1 cellular context compared by ENCODE assay signal in genomic region chr12:11162494-11162893, GRCh38.
TF ChIP-seq lines count a peak whose summit lies in the region.

No MANE protein-coding gene starts in this region.

TF ChIP-seq in K562, 482 proteins besides CTCF, POLR2A, EP300 and RAD21 (continued from another document):
- TF ChIP-seq ZNF561 (CRISPR knock-in tag; conservative IDR thresholded peaks at IDR 0.05) (no peak), ZNF318 (IDR thresholded peaks at IDR 0.05; ENCODE audit: borderline replicate concordance in 1 of 2, low read depth in 1 of 2) (no peak), ATF2 (CRISPR knock-in tag; IDR thresholded peaks at IDR 0.05) (no peak), E2F8 (IDR thresholded peaks at IDR 0.05; ENCODE audit: low read depth, partially characterized antibody) (no peak), MED1 (CRISPR knock-in tag; IDR thresholded peaks at IDR 0.05; ENCODE audit: borderline replicate concordance) (no peak), ARID4B (CRISPR knock-in tag; IDR thresholded peaks at IDR 0.05) (no peak), ZNF143 (CRISPR knock-in tag; IDR thresholded peaks at IDR 0.05) (peak; percentile 65), L3MBTL2 (IDR thresholded peaks at IDR 0.05) (no peak), SIX5 (IDR thresholded peaks at IDR 0.05; ENCODE audit: borderline replicate concordance in 1 of 2, insufficient read depth in 1 of 2, low read depth in 1 of 2, low read length in 2 of 2) (peak in 1 of 2 experiments; percentile 32; a peak in 2 of 4 replicates), ZKSCAN3 (CRISPR knock-in tag; IDR thresholded peaks at IDR 0.05) (no peak), JUN (IDR thresholded peaks at IDR 0.05; ENCODE audit: borderline replicate concordance, low read depth, low read length) (no peak), JUN (CRISPR knock-in tag; IDR thresholded peaks at IDR 0.05; ENCODE audit: borderline replicate concordance) (no peak), ASH1L (IDR thresholded peaks at IDR 0.05; ENCODE audit: borderline replicate concordance, low read depth, partially characterized antibody) (no peak)
- TF ChIP-seq, protein P1, sequence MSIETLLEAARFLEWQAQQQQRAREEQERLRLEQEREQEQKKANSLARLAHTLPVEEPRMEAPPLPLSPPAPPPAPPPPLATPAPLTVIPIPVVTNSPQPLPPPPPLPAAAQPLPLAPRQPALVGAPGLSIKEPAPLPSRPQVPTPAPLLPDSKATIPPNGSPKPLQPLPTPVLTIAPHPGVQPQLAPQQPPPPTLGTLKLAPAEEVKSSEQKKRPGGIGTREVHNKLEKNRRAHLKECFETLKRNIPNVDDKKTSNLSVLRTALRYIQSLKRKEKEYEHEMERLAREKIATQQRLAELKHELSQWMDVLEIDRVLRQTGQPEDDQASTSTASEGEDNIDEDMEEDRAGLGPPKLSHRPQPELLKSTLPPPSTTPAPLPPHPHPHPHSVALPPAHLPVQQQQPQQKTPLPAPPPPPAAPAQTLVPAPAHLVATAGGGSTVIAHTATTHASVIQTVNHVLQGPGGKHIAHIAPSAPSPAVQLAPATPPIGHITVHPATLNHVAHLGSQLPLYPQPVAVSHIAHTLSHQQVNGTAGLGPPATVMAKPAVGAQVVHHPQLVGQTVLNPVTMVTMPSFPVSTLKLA (conservative IDR thresholded peaks at IDR 0.05) = no peak
- TF ChIP-seq, protein P2, sequence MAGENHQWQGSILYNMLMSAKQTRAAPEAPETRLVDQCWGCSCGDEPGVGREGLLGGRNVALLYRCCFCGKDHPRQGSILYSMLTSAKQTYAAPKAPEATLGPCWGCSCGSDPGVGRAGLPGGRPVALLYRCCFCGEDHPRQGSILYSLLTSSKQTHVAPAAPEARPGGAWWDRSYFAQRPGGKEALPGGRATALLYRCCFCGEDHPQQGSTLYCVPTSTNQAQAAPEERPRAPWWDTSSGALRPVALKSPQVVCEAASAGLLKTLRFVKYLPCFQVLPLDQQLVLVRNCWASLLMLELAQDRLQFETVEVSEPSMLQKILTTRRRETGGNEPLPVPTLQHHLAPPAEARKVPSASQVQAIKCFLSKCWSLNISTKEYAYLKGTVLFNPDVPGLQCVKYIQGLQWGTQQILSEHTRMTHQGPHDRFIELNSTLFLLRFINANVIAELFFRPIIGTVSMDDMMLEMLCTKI (IDR thresholded peaks at IDR 0.05; ENCODE audit: partially characterized antibody) = no peak
- TF ChIP-seq, protein P3, sequence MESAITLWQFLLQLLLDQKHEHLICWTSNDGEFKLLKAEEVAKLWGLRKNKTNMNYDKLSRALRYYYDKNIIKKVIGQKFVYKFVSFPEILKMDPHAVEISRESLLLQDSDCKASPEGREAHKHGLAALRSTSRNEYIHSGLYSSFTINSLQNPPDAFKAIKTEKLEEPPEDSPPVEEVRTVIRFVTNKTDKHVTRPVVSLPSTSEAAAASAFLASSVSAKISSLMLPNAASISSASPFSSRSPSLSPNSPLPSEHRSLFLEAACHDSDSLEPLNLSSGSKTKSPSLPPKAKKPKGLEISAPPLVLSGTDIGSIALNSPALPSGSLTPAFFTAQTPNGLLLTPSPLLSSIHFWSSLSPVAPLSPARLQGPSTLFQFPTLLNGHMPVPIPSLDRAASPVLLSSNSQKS (CRISPR knock-in tag; IDR thresholded peaks at IDR 0.05) = no peak
- TF ChIP-seq, protein P4, sequence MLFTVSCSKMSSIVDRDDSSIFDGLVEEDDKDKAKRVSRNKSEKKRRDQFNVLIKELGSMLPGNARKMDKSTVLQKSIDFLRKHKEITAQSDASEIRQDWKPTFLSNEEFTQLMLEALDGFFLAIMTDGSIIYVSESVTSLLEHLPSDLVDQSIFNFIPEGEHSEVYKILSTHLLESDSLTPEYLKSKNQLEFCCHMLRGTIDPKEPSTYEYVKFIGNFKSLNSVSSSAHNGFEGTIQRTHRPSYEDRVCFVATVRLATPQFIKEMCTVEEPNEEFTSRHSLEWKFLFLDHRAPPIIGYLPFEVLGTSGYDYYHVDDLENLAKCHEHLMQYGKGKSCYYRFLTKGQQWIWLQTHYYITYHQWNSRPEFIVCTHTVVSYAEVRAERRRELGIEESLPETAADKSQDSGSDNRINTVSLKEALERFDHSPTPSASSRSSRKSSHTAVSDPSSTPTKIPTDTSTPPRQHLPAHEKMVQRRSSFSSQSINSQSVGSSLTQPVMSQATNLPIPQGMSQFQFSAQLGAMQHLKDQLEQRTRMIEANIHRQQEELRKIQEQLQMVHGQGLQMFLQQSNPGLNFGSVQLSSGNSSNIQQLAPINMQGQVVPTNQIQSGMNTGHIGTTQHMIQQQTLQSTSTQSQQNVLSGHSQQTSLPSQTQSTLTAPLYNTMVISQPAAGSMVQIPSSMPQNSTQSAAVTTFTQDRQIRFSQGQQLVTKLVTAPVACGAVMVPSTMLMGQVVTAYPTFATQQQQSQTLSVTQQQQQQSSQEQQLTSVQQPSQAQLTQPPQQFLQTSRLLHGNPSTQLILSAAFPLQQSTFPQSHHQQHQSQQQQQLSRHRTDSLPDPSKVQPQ (CRISPR knock-in tag; IDR thresholded peaks at IDR 0.05; ENCODE audit: borderline replicate concordance) = no peak
